9 cellular contexts compared by ENCODE assay signal in genomic region chr7:132577206-132578049, GRCh38. TPM values are rescaled to one million over a fixed set of nuclear protein-coding genes. Genes with fewer than 3 reads are reported as not detected.
DNase-seq lines count a peak whose midpoint lies in the region; ATAC-seq and TF ChIP-seq lines count a peak whose summit lies in the region.
"Had no signal": no experiment of that assay in that cellular context is flagged by ENCODE, and none has a peak within 500 bp of the region (broad histone marks: within the 10 kb centered on the region; RNA-seq: fewer than 3 reads in every experiment).

No MANE protein-coding gene starts in this region.

- H3K36me3 ChIP-seq in Panc1 (ENCODE audit: control insufficient read depth, insufficient read depth, low read length) (no peaks in the 10 kb centered on the region), endodermal cell (ENCODE audit: control insufficient read depth, insufficient read depth, low read length) (no peaks in the 10 kb centered on the region), mesenchymal stem cell (ENCODE audit: control insufficient read depth in 1 of 2, insufficient read depth in 2 of 2, low read depth in 1 of 2, low read length in 2 of 2) (no peaks in the 10 kb centered on the region), thyroid gland (no peaks in the 10 kb centered on the region)

- H3K27ac ChIP-seq in Panc1 (ENCODE audit: low read length) (no peak overlapping the region), endodermal cell (ENCODE audit: low read depth, low read length) (no peak overlapping the region), mesenchymal stem cell (ENCODE audit: low read length, poor library complexity, severe bottlenecking) (no peak overlapping the region), thyroid gland (no peak overlapping the region)

- H2AK5ac ChIP-seq in mesenchymal stem cell (ENCODE audit: low read length, severe bottlenecking) = no peak overlapping the region

- no peak overlapping the region for H2BK5ac ChIP-seq in mesenchymal stem cell (ENCODE audit: low read depth, low read length, poor library complexity, severe bottlenecking)

- H3K27me3 Mint-ChIP-seq in endodermal cell (ENCODE audit: insufficient read depth) = peaks cover 72% of the 10 kb centered on the region

- H3K27me3 ChIP-seq in Panc1 (ENCODE audit: control insufficient read depth, insufficient read depth, low read length) (peaks cover 52% of the 10 kb centered on the region), endodermal cell (ENCODE audit: control insufficient read depth, insufficient read depth, low read length, poor library complexity, severe bottlenecking) (peaks cover 53% of the 10 kb centered on the region), mesenchymal stem cell (ENCODE audit: control insufficient read depth in 1 of 2, insufficient read depth in 1 of 2, low read length in 2 of 2) (peaks cover 18 to 82% of the 10 kb centered on the region in 2 experiments), thyroid gland (no peaks in the 10 kb centered on the region)

- no peak overlapping the region for H3K23ac ChIP-seq in mesenchymal stem cell (ENCODE audit: low read length in 2 of 2)

- H3K4me2 ChIP-seq in mesenchymal stem cell (ENCODE audit: low read length, poor library complexity, severe bottlenecking) = peak overlapping the region; percentile 68

- CTCF ChIA-PET in Panc1 (lab: Charles Lee) = no interaction called here

- no peak overlapping the region for H3K4ac ChIP-seq in mesenchymal stem cell (ENCODE audit: low read depth in 1 of 2, low read length in 2 of 2)

- H3K27ac Mint-ChIP-seq in endodermal cell = no peak overlapping the region
- H3K27ac Mint-ChIP-seq: activated naive CD4-positive, alpha-beta T cell treated with anti-CD3 and anti-CD28 coated beads, Interleukin-2, amount 50 U/mL, for 72 hours had no signal

- peaks cover 42% of the 10 kb centered on the region for H3K4me1 Mint-ChIP-seq in endodermal cell

- H3K9me3 ChIP-seq in Panc1 (ENCODE audit: control insufficient read depth, insufficient read depth, low read depth, low read length) = no peaks in the 10 kb centered on the region
- H3K9me3 ChIP-seq in endodermal cell (ENCODE audit: control insufficient read depth, low read length) = no peaks in the 10 kb centered on the region
- no peaks in the 10 kb centered on the region for H3K9me3 ChIP-seq in mesenchymal stem cell (ENCODE audit: control insufficient read depth, low read length)
- H3K9me3 ChIP-seq in thyroid gland = no peaks in the 10 kb centered on the region

- no peak overlapping the region for H4K8ac ChIP-seq in mesenchymal stem cell (ENCODE audit: low read length)

- no peaks in the 10 kb centered on the region for H3K79me1 ChIP-seq in mesenchymal stem cell (replicated peaks; ENCODE audit: low read length, poor library complexity, severe bottlenecking)

- no peak overlapping the region for H2BK12ac ChIP-seq in mesenchymal stem cell (ENCODE audit: low read length in 2 of 2)

- H3K9me3 Mint-ChIP-seq in endodermal cell = no peaks in the 10 kb centered on the region
- H3K9me3 Mint-ChIP-seq: activated naive CD4-positive, alpha-beta T cell treated with anti-CD3 and anti-CD28 coated beads, Interleukin-2, amount 50 U/mL, for 72 hours had no signal

- peak in 1 of 2 donors; percentile 45 for TF ChIP-seq POLR2A in thyroid gland (IDR thresholded peaks at IDR 0.05)

- no peak overlapping the region for H3K14ac ChIP-seq in mesenchymal stem cell (ENCODE audit: low read length in 2 of 2)

- no peak overlapping the region for H3K18ac ChIP-seq in mesenchymal stem cell (ENCODE audit: low read depth in 1 of 2, low read length in 2 of 2)

- no peak overlapping the region for H2BK120ac ChIP-seq in mesenchymal stem cell (ENCODE audit: low read depth, low read length)

- 7 to 92% methylated on average over 3 to 64 of the region's 65 CpGs for whole genome bisulfite sequencing in endodermal cell (ENCODE audit: insufficient coverage in 1 of 2, insufficient read length in 1 of 2), 2 experiments
- 4% methylated on average over 49 of the region's 65 CpGs for WGBS in mesenchymal stem cell
- 21 to 41% methylated on average over 4 to 8 of the region's 65 CpGs for WGBS in thyroid gland, 2 donors

- H3K9ac ChIP-seq in endodermal cell (ENCODE audit: extremely low read depth, low read length, poor library complexity, severe bottlenecking) = no peak overlapping the region
- peak overlapping the region; percentile 26 for H3K9ac ChIP-seq in mesenchymal stem cell (ENCODE audit: low read length)

- H3K4me3 ChIP-seq in Panc1 (ENCODE audit: low read depth in 2 of 2, low read length in 2 of 2) (peak overlapping the region in 1 of 2 experiments; percentile 26; a peak in 1 of 4 replicates), endodermal cell (ENCODE audit: low read length) (peak overlapping the region; percentile 56), mesenchymal stem cell (ENCODE audit: insufficient read depth in 1 of 2, low read depth in 1 of 2, low read length in 2 of 2) (peak overlapping the region; percentile 38 to 67), thyroid gland (replicated peaks in 1 of 3) (peak overlapping the region in 2 of 3 donors; percentile 26 to 30)

- intact Hi-C loops in Panc1 (cut with micrococcal nuclease; ENCODE audit: unreplicated experiment) = no loop called here
- intact Hi-C loops in thyroid gland (cut with DNase I) = loop anchor here (10.0 kb wide), 1 partner anchor 633 kb away; no protein-coding TSS in a partner anchor

- in situ Hi-C loops in Panc1 (cut with HindIII; ENCODE audit: low pct_unique_long_range_greater_than_20kb, low sequenced_read_pairs) = no loop called here

- H2BK15ac ChIP-seq in mesenchymal stem cell (ENCODE audit: low read depth, poor library complexity, severe bottlenecking) = no peak overlapping the region

- peaks cover 2% of the 10 kb centered on the region for H3K36me3 Mint-ChIP-seq in endodermal cell (ENCODE audit: low read depth)
- H3K36me3 Mint-ChIP-seq: activated naive CD4-positive, alpha-beta T cell treated with anti-CD3 and anti-CD28 coated beads, Interleukin-2, amount 50 U/mL, for 72 hours had no signal

- H3K4me1 ChIP-seq in Panc1 (ENCODE audit: control insufficient read depth, insufficient read depth, low read length) (no peaks in the 10 kb centered on the region; the same call in 1 of the 2 replicates), endodermal cell (ENCODE audit: control insufficient read depth, insufficient read depth, low read length) (peaks cover 4% of the 10 kb centered on the region), mesenchymal stem cell (ENCODE audit: control insufficient read depth, insufficient read depth, low read depth, low read length) (peaks cover 21% of the 10 kb centered on the region), thyroid gland (peaks cover 4 to 11% of the 10 kb centered on the region in 2 donors)

- H4K91ac ChIP-seq in mesenchymal stem cell (ENCODE audit: low read length) = no peak overlapping the region

- H2AFZ ChIP-seq in mesenchymal stem cell (ENCODE audit: low read depth, low read length) = peak overlapping the region; percentile 37

- peak overlapping the region; percentile 61 for H3K4me3 Mint-ChIP-seq in endodermal cell

- BruUV-seq in Panc1 (replicated peaks; lab: Mats Ljungman, UMichigan) = no TSS peak

- TF ChIP-seq CTCF in GM20000 (IDR thresholded peaks at IDR 0.05; ENCODE audit: extremely low read depth, missing control alignments) (no peak), Panc1 (IDR thresholded peaks at IDR 0.05) (peak; percentile 24; the same call in 1 of the 2 replicates), endodermal cell (conservative IDR thresholded peaks at IDR 0.05) (peak; percentile 72), thyroid gland (IDR thresholded peaks at IDR 0.05) (peak in 1 of 6 experiments; percentile 14)

- POLR2A ChIA-PET in Panc1 (lab: Charles Lee) = no interaction called here

- peak; percentile 21 for DNase-seq in A172 (ENCODE audit: low spot score)
- DNase-seq in GM20000 (ENCODE audit: low spot score) = peak; percentile 39
- no peak for DNase-seq in Panc1 (ENCODE audit: low read depth, low spot score)
- peak; percentile 91 for DNase-seq in endodermal cell
- peak; percentile 59 for DNase-seq in mesenchymal stem cell
- DNase-seq in thyroid gland = peak; percentile 74 to 81

- ATAC-seq in Panc1 = peak; percentile 27
- ATAC-seq in GM18517 (IDR thresholded peaks at IDR 0.05; ENCODE audit: unreplicated experiment) = no peak
- ATAC-seq in GM21390 (IDR thresholded peaks at IDR 0.05; ENCODE audit: unreplicated experiment) = no peak

RNA-seq across cellular contexts. Expression of gene PLXNA4, which starts 1.2 kb away (rescaled TPM):
- total RNA-seq in A172 (2014; rRNA removed; shearing (Covaris generic)) = 0.22 and 0.36 TPM in 2 replicates
- total RNA-seq in Panc1 (2021; ENCODE audit: unreplicated experiment) = 0.10 TPM
- polyA plus RNA-seq in Panc1 (2012; ENCODE audit: insufficient read length) = not detected
- total RNA-seq in endodermal cell = 10 to 100 TPM; 24.0 to 42.7 TPM
- 2.4 TPM for polyA plus RNA-seq in endodermal cell (2013, experiment 1 of 2)
- polyA plus RNA-seq in endodermal cell (2013, experiment 2 of 2) = 2.2 TPM
- 0.06 TPM for polyA plus RNA-seq in mesenchymal stem cell (2013, experiment 1 of 2)
- polyA plus RNA-seq in mesenchymal stem cell (2013, experiment 2 of 2) = 0.07 TPM
- 1 to 10 TPM; 1.3 to 8.3 (median 2.4) TPM for total RNA-seq in thyroid gland
